In genomic region chr18:79912409-79912991, GRCh38 we compare ENCODE assay signal across 7 cellular contexts. TPM values are rescaled to one million over a fixed set of nuclear protein-coding genes. Genes with fewer than 3 reads are reported as not detected.
DNase-seq lines count a peak whose midpoint lies in the region; ATAC-seq, FAIRE-seq and TF ChIP-seq lines count a peak whose summit lies in the region.

No MANE protein-coding gene starts in this region.

- no peaks in the 10 kb centered on the region for H3K9me3 Mint-ChIP-seq in activated CD4-positive, alpha-beta T cell treated with anti-CD3 and anti-CD28 coated beads for 36 hours (ENCODE audit: low read depth)
- peaks cover 8% of the 10 kb centered on the region for H3K9me3 Mint-ChIP-seq in activated naive CD8-positive, alpha-beta T cell treated with anti-CD3 and anti-CD28 coated beads, Interleukin-2, amount 10 ng/mL, durations not matched to agents 7 days and 5 days

- H3K27ac Mint-ChIP-seq in activated CD4-positive, alpha-beta T cell treated with anti-CD3 and anti-CD28 coated beads for 36 hours: peak overlapping the region; percentile 62
- peak overlapping the region; percentile 90 for H3K27ac Mint-ChIP-seq in activated naive CD8-positive, alpha-beta T cell treated with anti-CD3 and anti-CD28 coated beads, Interleukin-2, amount 10 ng/mL, durations not matched to agents 7 days and 5 days

- TF ChIP-seq CTCF in kidney (IDR thresholded peaks at IDR 0.05; ENCODE audit: borderline replicate concordance, extremely low read depth, insufficient read depth): no peak

- H3K36me3 Mint-ChIP-seq in activated CD4-positive, alpha-beta T cell treated with anti-CD3 and anti-CD28 coated beads for 36 hours (ENCODE audit: low read depth): peaks cover 42% of the 10 kb centered on the region
- peaks cover 51% of the 10 kb centered on the region for H3K36me3 Mint-ChIP-seq in activated naive CD8-positive, alpha-beta T cell treated with anti-CD3 and anti-CD28 coated beads, Interleukin-2, amount 10 ng/mL, durations not matched to agents 7 days and 5 days

- H3K27me3 ChIP-seq in small intestine (ENCODE audit: control insufficient read depth in 2 of 2, insufficient read depth in 2 of 2, low read length in 2 of 2): no peaks in the 10 kb centered on the region

- ATAC-seq in activated CD4-positive, alpha-beta T cell treated with anti-CD3 and anti-CD28 coated beads for 36 hours: peak; percentile 94
- ATAC-seq in activated naive CD8-positive, alpha-beta T cell treated with anti-CD3 and anti-CD28 coated beads, Interleukin-2, amount 10 ng/mL, durations not matched to agents 7 days and 5 days (ENCODE audit: low read depth): peak; percentile 96
- ATAC-seq in GM19324 (IDR thresholded peaks at IDR 0.05; ENCODE audit: low FRiP score, unreplicated experiment): no peak

- no peak overlapping the region for H3K4me3 ChIP-seq in kidney (ENCODE audit: low read length in 2 of 2)
- no peak overlapping the region for H3K4me3 ChIP-seq in small intestine (ENCODE audit: low read depth in 1 of 2, low read length in 2 of 2)

- DNase-seq in activated CD4-positive, alpha-beta T cell treated with anti-CD3 and anti-CD28 coated beads for 36 hours: peak; percentile 75
- DNase-seq in activated naive CD8-positive, alpha-beta T cell treated with anti-CD3 and anti-CD28 coated beads, Interleukin-2, amount 10 ng/mL, durations not matched to agents 7 days and 5 days: peak; percentile 62
- DNase-seq in kidney (peak; percentile 77), small intestine (no peak), NCI-H774 (lab: John Stamatoyannopoulos, UW) (no peak)
- peak; percentile 10 to 11 for DNase-seq in stimulated activated CD8-positive, alpha-beta memory T cell treated with anti-CD3 and anti-CD28 coated beads, Interleukin-4, amount 100 ng/mL, for 4 hours (ENCODE audit: low read depth in 2 of 2, low spot score in 1 of 2)

- no peak overlapping the region for H3K9ac ChIP-seq in kidney (ENCODE audit: low read length in 2 of 2)

- peak overlapping the region in 1 of 2 donors; percentile 13 for H3K27ac ChIP-seq in kidney (ENCODE audit: low read depth in 2 of 2, low read length in 2 of 2)
- H3K27ac ChIP-seq in small intestine (ENCODE audit: low read depth in 1 of 2, low read length in 1 of 2): no peak overlapping the region

- intact Hi-C loops in activated CD4-positive, alpha-beta T cell treated with anti-CD3 and anti-CD28 coated beads for 36 hours (cut with DNase I, micrococcal nuclease): no loop called here
- intact Hi-C loops in kidney (cut with DNase I): no loop called here

- POLR2A ChIA-PET in activated CD4-positive, alpha-beta T cell treated with anti-CD3 and anti-CD28 coated beads for 36 hours (lab: Charles Lee): no interaction called here
- POLR2A ChIA-PET in activated naive CD8-positive, alpha-beta T cell treated with anti-CD3 and anti-CD28 coated beads, Interleukin-2, amount 10 ng/mL, durations not matched to agents 7 days and 5 days (lab: Charles Lee): interaction anchor here (1.0 to 1.2 kb wide), 2 partner anchors 39 to 75 kb away, joined by 4 read pairs; partner anchors contain the start of genes SLC66A2 and TXNL4A

- no peaks in the 10 kb centered on the region for H3K27me3 Mint-ChIP-seq in activated CD4-positive, alpha-beta T cell treated with anti-CD3 and anti-CD28 coated beads for 36 hours
- no peaks in the 10 kb centered on the region for H3K27me3 Mint-ChIP-seq in activated naive CD8-positive, alpha-beta T cell treated with anti-CD3 and anti-CD28 coated beads, Interleukin-2, amount 10 ng/mL, durations not matched to agents 7 days and 5 days

- CTCF ChIA-PET in activated CD4-positive, alpha-beta T cell treated with anti-CD3 and anti-CD28 coated beads for 36 hours (lab: Charles Lee): no interaction called here

- no peaks in the 10 kb centered on the region for H3K4me1 ChIP-seq in kidney (ENCODE audit: control insufficient read depth in 1 of 2, insufficient read depth in 1 of 2, low read depth in 1 of 2, low read length in 2 of 2)
- no peaks in the 10 kb centered on the region for H3K4me1 ChIP-seq in small intestine (ENCODE audit: control insufficient read depth in 2 of 2, insufficient read depth in 1 of 2, low read depth in 1 of 2, low read length in 1 of 2)

- peaks cover 28% of the 10 kb centered on the region for H3K4me1 Mint-ChIP-seq in activated CD4-positive, alpha-beta T cell treated with anti-CD3 and anti-CD28 coated beads for 36 hours
- H3K4me1 Mint-ChIP-seq in activated naive CD8-positive, alpha-beta T cell treated with anti-CD3 and anti-CD28 coated beads, Interleukin-2, amount 10 ng/mL, durations not matched to agents 7 days and 5 days: peaks cover 29% of the 10 kb centered on the region

- H3K4me3 Mint-ChIP-seq in activated CD4-positive, alpha-beta T cell treated with anti-CD3 and anti-CD28 coated beads for 36 hours: no peak overlapping the region
- H3K4me3 Mint-ChIP-seq in activated naive CD8-positive, alpha-beta T cell treated with anti-CD3 and anti-CD28 coated beads, Interleukin-2, amount 10 ng/mL, durations not matched to agents 7 days and 5 days: peak overlapping the region; percentile 43

- H3K9me3 ChIP-seq in kidney (ENCODE audit: control insufficient read depth in 1 of 2, low read length in 2 of 2): no peaks in the 10 kb centered on the region
- no peaks in the 10 kb centered on the region for H3K9me3 ChIP-seq in small intestine (ENCODE audit: control insufficient read depth, low read depth)

- peaks cover 11 to 17% of the 10 kb centered on the region in 2 donors for H3K36me3 ChIP-seq in kidney (ENCODE audit: control insufficient read depth in 1 of 2, insufficient read depth in 2 of 2, low read length in 2 of 2)
- peaks cover 2 to 4% of the 10 kb centered on the region in 2 donors for H3K36me3 ChIP-seq in small intestine (ENCODE audit: control insufficient read depth in 2 of 2, insufficient read depth in 2 of 2, low read length in 2 of 2)

- FAIRE-seq in kidney (lab: Jason Lieb, UNC) (no peak), small intestine (lab: Jason Lieb, UNC) (no peak)

- WGBS in small intestine, 3 donors: 87 to 93% (median 89%) methylated on average over 20 of the region's 20 CpGs

RNA-seq across cellular contexts. Expression of gene SLC66A2, which starts 39.0 kb away (rescaled TPM):
- 10 to 100 TPM; 23.4 to 28.5 TPM for total RNA-seq in activated CD4-positive, alpha-beta T cell treated with anti-CD3 and anti-CD28 coated beads for 36 hours
- 10 to 100 TPM; 29.0 to 29.2 TPM for total RNA-seq in activated naive CD8-positive, alpha-beta T cell treated with anti-CD3 and anti-CD28 coated beads, Interleukin-2, amount 10 ng/mL, durations not matched to agents 7 days and 5 days
- total RNA-seq in kidney: 45.5 TPM
- 41.9 TPM for polyA plus RNA-seq in kidney (ENCODE audit: insufficient read depth, low read depth, low replicate concordance)
- polyA plus RNA-seq in small intestine: 10 to 100 TPM; 15.0 to 30.3 (median 17.8) TPM

RNA-seq across cellular contexts. Expression of gene HSBP1L1, which starts 51.9 kb away (rescaled TPM):
- total RNA-seq in activated CD4-positive, alpha-beta T cell treated with anti-CD3 and anti-CD28 coated beads for 36 hours: 10 to 100 TPM; 14.4 to 16.9 TPM
- 10 to 100 TPM; 14.0 to 18.0 TPM for total RNA-seq in activated naive CD8-positive, alpha-beta T cell treated with anti-CD3 and anti-CD28 coated beads, Interleukin-2, amount 10 ng/mL, durations not matched to agents 7 days and 5 days
- total RNA-seq in kidney: 26.0 TPM
- polyA plus RNA-seq in kidney (ENCODE audit: insufficient read depth, low read depth, low replicate concordance) (43.6 TPM), small intestine (10 to 100 TPM; 11.9 to 57.7 (median 19.5) TPM)

Comparison
In these comparisons a context has a peak if more than half of its experiments do, and no peak if none do; other contexts are left out.
1. DNase-seq: peak in activated CD4-positive, alpha-beta T cell treated with anti-CD3 and anti-CD28 coated beads for 36 hours (single experiment), activated naive CD8-positive, alpha-beta T cell treated with anti-CD3 and anti-CD28 coated beads, Interleukin-2, amount 10 ng/mL, durations not matched to agents 7 days and 5 days (single experiment), kidney (single experiment) and stimulated activated CD8-positive, alpha-beta memory T cell treated with anti-CD3 and anti-CD28 coated beads, Interleukin-4, amount 100 ng/mL, for 4 hours (2 of 2); none in small intestine (single experiment) and NCI-H774 (single experiment).